In the genomic region with DNA sequence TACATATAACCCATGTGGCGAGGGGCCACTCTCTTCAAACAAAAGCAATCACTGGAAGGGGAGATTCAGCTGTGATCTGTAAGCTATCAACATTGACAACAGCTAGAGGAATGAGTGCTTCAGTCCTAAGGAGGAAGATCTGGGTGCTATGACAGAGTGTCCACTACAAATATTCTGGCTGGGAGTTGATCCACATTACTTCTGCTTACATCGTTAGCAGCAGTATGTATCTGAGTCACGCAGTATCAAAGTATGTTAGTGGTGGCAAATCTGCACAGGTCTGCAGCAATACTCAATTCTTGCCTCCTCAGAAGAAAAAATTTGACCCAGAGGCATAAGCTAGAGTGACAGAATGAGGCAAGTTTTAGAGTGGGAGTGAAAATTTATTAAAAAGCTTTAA, we compare ENCODE assay signal across 8 cellular contexts.
"Had no signal": no experiment of that assay in that cellular context is flagged by ENCODE, and none has a peak within 500 bp of the region (broad histone marks: within the 10 kb centered on the region; RNA-seq: fewer than 3 reads in every experiment).

No MANE protein-coding gene starts in this region.

- H3K36me3 ChIP-seq: HAP-1 had no signal

- DNase-seq: GM23248, H7, HFFc6, KG1 had no signal

- H3K9me3 ChIP-seq: HAP-1 had no signal

- H3K4me1 ChIP-seq: HAP-1 had no signal

- ATAC-seq: HCT116, HepG2 had no signal

- H2AFZ ChIP-seq: GM23248 had no signal

- H3K27ac ChIP-seq: GM23248, HL-60 had no signal

- H3K9ac ChIP-seq: GM23248 had no signal

- H3K4me3 ChIP-seq: GM23248, HAP-1 had no signal

- FAIRE-seq: HepG2 had no signal
